Comparison of ENCODE assay signal across 12 cellular contexts in the genomic region with DNA sequence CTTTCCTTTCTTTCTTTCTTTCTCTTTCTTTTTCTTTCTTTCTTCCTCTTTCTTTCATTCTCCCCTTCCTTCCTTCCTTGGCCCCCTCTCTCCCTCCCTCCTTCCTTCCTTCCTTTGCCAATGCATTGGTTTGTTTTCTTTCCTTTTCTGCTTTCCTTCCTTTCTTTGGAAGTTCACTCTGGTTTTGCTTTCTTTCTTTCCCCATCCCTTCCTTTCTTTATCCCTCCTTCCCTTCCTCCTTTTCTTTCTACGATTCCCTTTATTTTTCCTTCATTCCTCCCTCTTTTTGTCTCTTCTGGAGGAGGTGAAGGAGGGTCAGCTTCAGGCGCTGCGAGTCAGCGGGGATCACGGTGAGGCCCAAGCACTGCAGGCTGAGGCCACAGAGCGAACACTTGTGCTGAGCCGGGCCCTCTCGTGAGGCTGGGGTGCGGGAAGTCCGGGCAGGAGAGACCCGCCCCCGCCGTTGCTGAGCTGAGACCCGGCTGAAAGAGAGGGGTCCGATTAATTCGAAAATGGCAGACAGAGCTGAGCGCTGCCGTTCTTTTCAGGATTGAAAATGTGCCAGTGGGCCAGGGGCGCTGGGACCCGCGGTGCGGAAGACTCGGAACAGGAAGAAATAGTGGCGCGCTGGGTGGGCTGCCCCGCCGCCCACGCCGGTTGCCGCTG. TPM values are rescaled to one million over a fixed set of nuclear protein-coding genes. Genes with fewer than 3 reads are reported as not detected.
A peak's percentile ranks its signal among the peaks of the same experiment; 100 is the strongest.
DNase-seq lines count a peak whose midpoint lies in the region; ATAC-seq, FAIRE-seq and TF ChIP-seq lines count a peak whose summit lies in the region.
"Had no signal": no experiment of that assay in that cellular context is flagged by ENCODE, and none has a peak within 500 bp of the region (broad histone marks: within the 10 kb centered on the region; RNA-seq: fewer than 3 reads in every experiment).

No MANE protein-coding gene starts in this region.

- intact Hi-C loops in HepG2 (cut with micrococcal nuclease; ENCODE audit: unreplicated experiment) = no loop called here
- intact Hi-C loops in right lobe of liver (cut with DNase I) = no loop called here
- intact Hi-C loops in upper lobe of right lung (cut with DNase I) = no loop called here

- no peak for FAIRE-seq in HepG2 (lab: Jason Lieb, UNC)

- peaks cover 4% of the 10 kb centered on the region for H3K36me3 Mint-ChIP-seq in activated naive CD8-positive, alpha-beta T cell treated with anti-CD3 and anti-CD28 coated beads, Interleukin-2, amount 10 ng/mL, durations not matched to agents 7 days and 5 days

- POLR2A ChIA-PET in HepG2 (lab: Yijun Ruan, JAX) = no interaction called here
- POLR2A ChIA-PET in activated naive CD8-positive, alpha-beta T cell treated with anti-CD3 and anti-CD28 coated beads, Interleukin-2, amount 10 ng/mL, durations not matched to agents 7 days and 5 days (lab: Charles Lee) = no interaction called here

- H3K27me3 Mint-ChIP-seq in activated naive CD8-positive, alpha-beta T cell treated with anti-CD3 and anti-CD28 coated beads, Interleukin-2, amount 10 ng/mL, durations not matched to agents 7 days and 5 days = peaks cover 77% of the 10 kb centered on the region

- DNase-seq in HepG2 (ENCODE audit: low spot score) (no peak), right lobe of liver (no peak), mesenteric fat pad (ENCODE audit: low spot score) (peak; percentile 81), upper lobe of right lung (no peak), occipital lobe (lab: John Stamatoyannopoulos, UW) (no peak), 8988T (no peak), caudate nucleus (lab: John Stamatoyannopoulos, UW) (no peak)
- no peak for DNase-seq in activated naive CD8-positive, alpha-beta T cell treated with anti-CD3 and anti-CD28 coated beads, Interleukin-2, amount 10 ng/mL, durations not matched to agents 7 days and 5 days
- DNase-seq: cerebellar nuclear complex, SK-N-SH had no signal

- no peaks in the 10 kb centered on the region for H3K79me2 ChIP-seq in HepG2 (ENCODE audit: insufficient read depth, low read length)

- 40% methylated on average over 25 of the region's 30 CpGs for WGBS in HepG2 (ENCODE audit: low lambda C conversion rate)
- 9% methylated on average over 15 of the region's 30 CpGs for WGBS in right lobe of liver (ENCODE audit: insufficient coverage, low coverage, low lambda C conversion rate, missing lambda C conversion rate)

- H2AFZ ChIP-seq in HepG2 (ENCODE audit: low read length) = no peak overlapping the region

- H4K20me1 ChIP-seq in HepG2 (ENCODE audit: insufficient read depth, low read length) = no peaks in the 10 kb centered on the region

- H3K4me3 Mint-ChIP-seq in activated naive CD8-positive, alpha-beta T cell treated with anti-CD3 and anti-CD28 coated beads, Interleukin-2, amount 10 ng/mL, durations not matched to agents 7 days and 5 days = peak overlapping the region; percentile 63

- H3K36me3 ChIP-seq in HepG2 (replicated peaks in 1 of 2; ENCODE audit: control insufficient read depth in 1 of 2, insufficient read depth in 2 of 2, low read length in 2 of 2) (no peaks in the 10 kb centered on the region), right lobe of liver (no peaks in the 10 kb centered on the region), upper lobe of right lung (no peaks in the 10 kb centered on the region)

- no peak for TF ChIP-seq RAD21 in HepG2 (CRISPR knock-in tag; IDR thresholded peaks at IDR 0.05)

- H3K27me3 ChIP-seq in HepG2 (ENCODE audit: control insufficient read depth in 1 of 2, insufficient read depth in 2 of 2, low read length in 2 of 2) = peaks cover 7 to 79% of the 10 kb centered on the region in 2 experiments
- peaks cover 52 to 89% of the 10 kb centered on the region in 2 donors for H3K27me3 ChIP-seq in right lobe of liver
- peaks cover 100% of the 10 kb centered on the region for H3K27me3 ChIP-seq in upper lobe of right lung

- H3K9me3 Mint-ChIP-seq in activated naive CD8-positive, alpha-beta T cell treated with anti-CD3 and anti-CD28 coated beads, Interleukin-2, amount 10 ng/mL, durations not matched to agents 7 days and 5 days = no peaks in the 10 kb centered on the region

- in situ Hi-C loops in HepG2 (cut with HindIII; ENCODE audit: extremely low pct_ligation_motif_present, low pct_unique_long_range_greater_than_20kb) = no loop called here

- BruUV-seq in HepG2 (replicated peaks; lab: Mats Ljungman, UMichigan) = no TSS peak

- H3K4me1 Mint-ChIP-seq in activated naive CD8-positive, alpha-beta T cell treated with anti-CD3 and anti-CD28 coated beads, Interleukin-2, amount 10 ng/mL, durations not matched to agents 7 days and 5 days = peaks cover 9% of the 10 kb centered on the region

- CTCF ChIA-PET in HepG2 (lab: Yijun Ruan, JAX; ENCODE audit: low intra/inter-chr PET ratio, low total read pairs) = no interaction called here

- TF ChIP-seq CTCF in HepG2 (CRISPR knock-in tag; IDR thresholded peaks at IDR 0.05) (no peak), right lobe of liver (IDR thresholded peaks at IDR 0.05) (no peak), upper lobe of right lung (IDR thresholded peaks at IDR 0.05) (no peak)

- ATAC-seq in HepG2 (no peak), right lobe of liver (no peak), upper lobe of right lung (no peak)
- ATAC-seq in activated naive CD8-positive, alpha-beta T cell treated with anti-CD3 and anti-CD28 coated beads, Interleukin-2, amount 10 ng/mL, durations not matched to agents 7 days and 5 days (ENCODE audit: low read depth) = no peak

- no peak for TF ChIP-seq POLR2A in HepG2 (IDR thresholded peaks at IDR 0.05; ENCODE audit: insufficient read depth in 1 of 2, low read depth in 2 of 2, low read length in 2 of 2)
- no peak for TF ChIP-seq POLR2A in right lobe of liver (IDR thresholded peaks at IDR 0.05)

- H3K27ac ChIP-seq in HepG2 (ENCODE audit: extremely low read length, insufficient read depth, low read length) (no peak overlapping the region), right lobe of liver (no peak overlapping the region), upper lobe of right lung (no peak overlapping the region), caudate nucleus (ENCODE audit: low read depth, low read length) (no peak overlapping the region)
- H3K27ac ChIP-seq: KMS-11 had no signal

- peak overlapping the region; percentile 40 to 73 (median 52); a peak in 4 of 6 replicates for H3K4me3 ChIP-seq in HepG2 (replicated peaks in 1 of 3; ENCODE audit: insufficient read depth in 1 of 3, low read depth in 2 of 3, low read length in 3 of 3)
- H3K4me3 ChIP-seq in right lobe of liver = no peak overlapping the region
- peak overlapping the region; percentile 0 for H3K4me3 ChIP-seq in upper lobe of right lung

- peak overlapping the region; percentile 92 for H3K4me2 ChIP-seq in HepG2 (ENCODE audit: low read depth, low read length)
- H3K4me2 ChIP-seq: KMS-11 had no signal

- H3K4me1 ChIP-seq in HepG2 (ENCODE audit: insufficient read depth, low read length) (peaks cover 10% of the 10 kb centered on the region), right lobe of liver (peaks cover 0 to 40% (median 4%) of the 10 kb centered on the region in 4 donors), upper lobe of right lung (peaks cover 53% of the 10 kb centered on the region)

- 0 out of 2 replicates have a peak overlapping the region, but pooled peaks have one; percentile 17 for H3K9ac ChIP-seq in HepG2 (ENCODE audit: insufficient read depth, low read depth, low read length)
- H3K9ac ChIP-seq: KMS-11, SK-N-SH had no signal

- TF ChIP-seq EP300 in HepG2 (IDR thresholded peaks at IDR 0.05; ENCODE audit: low read depth in 2 of 2, low read length in 2 of 2) (no peak), HepG2 (CRISPR knock-in tag; IDR thresholded peaks at IDR 0.05; ENCODE audit: borderline replicate concordance) (no peak)

- H3K27ac Mint-ChIP-seq in activated naive CD8-positive, alpha-beta T cell treated with anti-CD3 and anti-CD28 coated beads, Interleukin-2, amount 10 ng/mL, durations not matched to agents 7 days and 5 days = peak overlapping the region; percentile 72

- H3K9me3 ChIP-seq in HepG2 (ENCODE audit: low read length) (no peaks in the 10 kb centered on the region), right lobe of liver (no peaks in the 10 kb centered on the region), upper lobe of right lung (no peaks in the 10 kb centered on the region)
- H3K9me3 ChIP-seq: SK-N-SH had no signal

RNA-seq across cellular contexts. Expression of a gene that starts 1.5 kb away (rescaled TPM):
- total RNA-seq in HepG2 (2016; rRNA removed; fragmentation: Illumina TruSeq; extraction: Trizol) (0.53 TPM in 2 replicates), right lobe of liver (not detected), mesenteric fat pad (not detected), upper lobe of right lung (not detected), occipital lobe (not detected)
- 0.20 and 0.35 TPM in 2 replicates for total RNA-seq in HepG2 (2016; cell fraction: cytosol; rRNA removed; fragmentation: Illumina TruSeq; extraction: Trizol; ENCODE audit: low read depth)
- total RNA-seq in HepG2 (2016; cell fraction: insoluble cytoplasmic fraction; rRNA removed; fragmentation: Illumina TruSeq; extraction: Trizol) = 0.22 and 0.50 TPM in 2 replicates
- total RNA-seq in HepG2 (2016; cell fraction: membrane; rRNA removed; fragmentation: Illumina TruSeq; extraction: Trizol) = 0.38 and 0.49 TPM in 2 replicates
- total RNA-seq in HepG2 (2016; cell fraction: nucleus; rRNA removed; fragmentation: Illumina TruSeq; extraction: Trizol) = 0.50 and 0.97 TPM in 2 replicates
- 0.12 and 0.36 TPM in 2 replicates for polyA plus RNA-seq in HepG2 (2011; rRNA removed)
- polyA plus RNA-seq in HepG2 (2011; cell fraction: cytosol; rRNA removed) = 0.13 and 0.15 TPM in 2 replicates
- 0.61 and 0.66 TPM in 2 replicates for polyA plus RNA-seq in HepG2 (2011; cell fraction: nucleus; rRNA removed)
- 0.36 and 0.76 TPM in 2 replicates for polyA plus RNA-seq in HepG2 (2012)
- polyA plus RNA-seq in HepG2 (2016; cell fraction: cytosol; fragmentation: Illumina TruSeq; extraction: Trizol; ENCODE audit: low read depth) = 0.29 TPM in 2 replicates
- 0.62 and 0.96 TPM in 2 replicates for polyA plus RNA-seq in HepG2 (2016; cell fraction: insoluble cytoplasmic fraction; fragmentation: Illumina TruSeq; extraction: Trizol; ENCODE audit: low read depth)
- 0.65 and 0.81 TPM in 2 replicates for polyA plus RNA-seq in HepG2 (2016; cell fraction: membrane; fragmentation: Illumina TruSeq; extraction: Trizol; ENCODE audit: low read depth)
- polyA plus RNA-seq in HepG2 (2016; cell fraction: nucleus; fragmentation: Illumina TruSeq; extraction: Trizol; ENCODE audit: insufficient read depth, low read depth) = 1.5 and 2.1 TPM in 2 replicates
- polyA minus RNA-seq in HepG2 (2011; rRNA and poly(A)+ RNA removed; ENCODE audit: low replicate concordance) = 0.80 and 17.2 TPM in 2 replicates
- polyA minus RNA-seq in HepG2 (2011; cell fraction: cytosol; rRNA and poly(A)+ RNA removed) = 0.26 TPM in 1 of 2 replicates, not detected in the other
- polyA minus RNA-seq in HepG2 (2011; cell fraction: nucleus; rRNA and poly(A)+ RNA removed) = 0.77 and 1.1 TPM in 2 replicates
- not detected for total RNA-seq in activated naive CD8-positive, alpha-beta T cell treated with anti-CD3 and anti-CD28 coated beads, Interleukin-2, amount 10 ng/mL, durations not matched to agents 7 days and 5 days
- total RNA-seq: mononuclear cell had no signal
- polyA plus RNA-seq: SK-N-SH had no signal

Comparison
In these comparisons a context has a peak if more than half of its experiments do, and no peak if none do; other contexts are left out.
1. H3K4me3 ChIP-seq: peak in HepG2 (3 of 3) and upper lobe of right lung (single experiment); none in right lobe of liver (0 of 3).